Comparison of ENCODE assay signal across 1 cellular context in genomic region chr2:28956415-28956826, GRCh38.
TF ChIP-seq lines count a peak whose summit lies in the region.

No MANE protein-coding gene starts in this region.

TF ChIP-seq in HepG2, 621 proteins besides CTCF, POLR2A, EP300 and RAD21 (continued from another document and continues in another):
- TF ChIP-seq GRHL1 (CRISPR knock-in tag; conservative IDR thresholded peaks at IDR 0.05) (no peak), ZSCAN31 (CRISPR knock-in tag; IDR thresholded peaks at IDR 0.05; ENCODE audit: low read depth) (0 out of 2 replicates have a peak, but pooled peaks have one; percentile 25), ZNF678 (CRISPR knock-in tag; IDR thresholded peaks at IDR 0.05) (no peak), ZNF674 (CRISPR knock-in tag; IDR thresholded peaks at IDR 0.05; ENCODE audit: low read depth) (no peak), ZNF614 (CRISPR knock-in tag; IDR thresholded peaks at IDR 0.05; ENCODE audit: borderline replicate concordance) (no peak), MAZ (IDR thresholded peaks at IDR 0.05; ENCODE audit: borderline replicate concordance, low read depth, low read length) (no peak), MAZ (CRISPR knock-in tag; IDR thresholded peaks at IDR 0.05; ENCODE audit: low read depth) (0 out of 2 replicates have a peak, but pooled peaks have one; percentile 39), ZNF354B (CRISPR knock-in tag; IDR thresholded peaks at IDR 0.05) (0 out of 2 replicates have a peak, but pooled peaks have one; percentile 21), RFXANK (CRISPR knock-in tag; IDR thresholded peaks at IDR 0.05) (no peak), ZNF768 (CRISPR knock-in tag; IDR thresholded peaks at IDR 0.05) (peak; percentile 82), HDAC2 (CRISPR knock-in tag; IDR thresholded peaks at IDR 0.05) (no peak; the same call in 1 of the 2 replicates), ZNF670 (CRISPR knock-in tag; IDR thresholded peaks at IDR 0.05; ENCODE audit: borderline replicate concordance) (0 out of 2 replicates have a peak, but pooled peaks have one; percentile 43), RAD51 (IDR thresholded peaks at IDR 0.05; ENCODE audit: borderline replicate concordance) (peak; percentile 53), THAP11 (CRISPR knock-in tag; IDR thresholded peaks at IDR 0.05) (no peak), AGO2 (optimal IDR thresholded peaks at IDR 0.05; ENCODE audit: low read depth, low read length) (no peak), SKI (IDR thresholded peaks at IDR 0.05; ENCODE audit: partially characterized antibody) (no peak), ZNF124 (CRISPR knock-in tag; IDR thresholded peaks at IDR 0.05) (no peak), HDAC1 (CRISPR knock-in tag; IDR thresholded peaks at IDR 0.05) (peak; percentile 65), MXD4 (CRISPR knock-in tag; IDR thresholded peaks at IDR 0.05) (no peak), THYN1 (CRISPR knock-in tag; IDR thresholded peaks at IDR 0.05; ENCODE audit: borderline replicate concordance, low read depth) (no peak), THRA (CRISPR knock-in tag; IDR thresholded peaks at IDR 0.05; ENCODE audit: borderline replicate concordance) (no peak), SP140L (CRISPR knock-in tag; IDR thresholded peaks at IDR 0.05; ENCODE audit: borderline replicate concordance) (no peak), ZNF609 (CRISPR knock-in tag; IDR thresholded peaks at IDR 0.05; ENCODE audit: borderline replicate concordance) (no peak), TMF1 (CRISPR knock-in tag; IDR thresholded peaks at IDR 0.05; ENCODE audit: low read depth) (no peak), ZNF317 (CRISPR knock-in tag; IDR thresholded peaks at IDR 0.05) (no peak), CENPBD1 (CRISPR knock-in tag; IDR thresholded peaks at IDR 0.05; ENCODE audit: borderline replicate concordance, low read depth) (no peak), ZNF292 (CRISPR knock-in tag; IDR thresholded peaks at IDR 0.05; ENCODE audit: borderline replicate concordance, low read depth) (peak; percentile 37; the same call in 1 of the 2 replicates), SMAD9 (CRISPR knock-in tag; IDR thresholded peaks at IDR 0.05) (no peak), ZNF530 (CRISPR knock-in tag; IDR thresholded peaks at IDR 0.05; ENCODE audit: low read depth) (no peak), PITX1 (CRISPR knock-in tag; IDR thresholded peaks at IDR 0.05) (no peak), PAF1 (CRISPR knock-in tag; IDR thresholded peaks at IDR 0.05) (no peak), MTA1 (CRISPR knock-in tag; IDR thresholded peaks at IDR 0.05; ENCODE audit: borderline replicate concordance) (no peak), ZNF350 (CRISPR knock-in tag; IDR thresholded peaks at IDR 0.05; ENCODE audit: borderline replicate concordance, low read depth) (no peak), PCBP1 (IDR thresholded peaks at IDR 0.05; ENCODE audit: borderline replicate concordance, low read depth, low read length) (no peak), SMARCC2 (IDR thresholded peaks at IDR 0.05) (no peak)
- TF ChIP-seq, protein P1, sequence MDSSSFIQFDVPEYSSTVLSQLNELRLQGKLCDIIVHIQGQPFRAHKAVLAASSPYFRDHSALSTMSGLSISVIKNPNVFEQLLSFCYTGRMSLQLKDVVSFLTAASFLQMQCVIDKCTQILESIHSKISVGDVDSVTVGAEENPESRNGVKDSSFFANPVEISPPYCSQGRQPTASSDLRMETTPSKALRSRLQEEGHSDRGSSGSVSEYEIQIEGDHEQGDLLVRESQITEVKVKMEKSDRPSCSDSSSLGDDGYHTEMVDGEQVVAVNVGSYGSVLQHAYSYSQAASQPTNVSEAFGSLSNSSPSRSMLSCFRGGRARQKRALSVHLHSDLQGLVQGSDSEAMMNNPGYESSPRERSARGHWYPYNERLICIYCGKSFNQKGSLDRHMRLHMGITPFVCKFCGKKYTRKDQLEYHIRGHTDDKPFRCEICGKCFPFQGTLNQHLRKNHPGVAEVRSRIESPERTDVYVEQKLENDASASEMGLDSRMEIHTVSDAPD (CRISPR knock-in tag; IDR thresholded peaks at IDR 0.05), result no peak
- TF ChIP-seq, protein P2, sequence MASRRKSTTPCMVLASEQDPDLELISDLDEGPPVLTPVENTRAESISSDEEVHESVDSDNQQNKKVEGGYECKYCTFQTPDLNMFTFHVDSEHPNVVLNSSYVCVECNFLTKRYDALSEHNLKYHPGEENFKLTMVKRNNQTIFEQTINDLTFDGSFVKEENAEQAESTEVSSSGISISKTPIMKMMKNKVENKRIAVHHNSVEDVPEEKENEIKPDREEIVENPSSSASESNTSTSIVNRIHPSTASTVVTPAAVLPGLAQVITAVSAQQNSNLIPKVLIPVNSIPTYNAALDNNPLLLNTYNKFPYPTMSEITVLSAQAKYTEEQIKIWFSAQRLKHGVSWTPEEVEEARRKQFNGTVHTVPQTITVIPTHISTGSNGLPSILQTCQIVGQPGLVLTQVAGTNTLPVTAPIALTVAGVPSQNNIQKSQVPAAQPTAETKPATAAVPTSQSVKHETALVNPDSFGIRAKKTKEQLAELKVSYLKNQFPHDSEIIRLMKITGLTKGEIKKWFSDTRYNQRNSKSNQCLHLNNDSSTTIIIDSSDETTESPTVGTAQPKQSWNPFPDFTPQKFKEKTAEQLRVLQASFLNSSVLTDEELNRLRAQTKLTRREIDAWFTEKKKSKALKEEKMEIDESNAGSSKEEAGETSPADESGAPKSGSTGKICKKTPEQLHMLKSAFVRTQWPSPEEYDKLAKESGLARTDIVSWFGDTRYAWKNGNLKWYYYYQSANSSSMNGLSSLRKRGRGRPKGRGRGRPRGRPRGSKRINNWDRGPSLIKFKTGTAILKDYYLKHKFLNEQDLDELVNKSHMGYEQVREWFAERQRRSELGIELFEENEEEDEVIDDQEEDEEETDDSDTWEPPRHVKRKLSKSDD (CRISPR knock-in tag; IDR thresholded peaks at IDR 0.05; ENCODE audit: low read depth), result no peak
- TF ChIP-seq, protein P3, sequence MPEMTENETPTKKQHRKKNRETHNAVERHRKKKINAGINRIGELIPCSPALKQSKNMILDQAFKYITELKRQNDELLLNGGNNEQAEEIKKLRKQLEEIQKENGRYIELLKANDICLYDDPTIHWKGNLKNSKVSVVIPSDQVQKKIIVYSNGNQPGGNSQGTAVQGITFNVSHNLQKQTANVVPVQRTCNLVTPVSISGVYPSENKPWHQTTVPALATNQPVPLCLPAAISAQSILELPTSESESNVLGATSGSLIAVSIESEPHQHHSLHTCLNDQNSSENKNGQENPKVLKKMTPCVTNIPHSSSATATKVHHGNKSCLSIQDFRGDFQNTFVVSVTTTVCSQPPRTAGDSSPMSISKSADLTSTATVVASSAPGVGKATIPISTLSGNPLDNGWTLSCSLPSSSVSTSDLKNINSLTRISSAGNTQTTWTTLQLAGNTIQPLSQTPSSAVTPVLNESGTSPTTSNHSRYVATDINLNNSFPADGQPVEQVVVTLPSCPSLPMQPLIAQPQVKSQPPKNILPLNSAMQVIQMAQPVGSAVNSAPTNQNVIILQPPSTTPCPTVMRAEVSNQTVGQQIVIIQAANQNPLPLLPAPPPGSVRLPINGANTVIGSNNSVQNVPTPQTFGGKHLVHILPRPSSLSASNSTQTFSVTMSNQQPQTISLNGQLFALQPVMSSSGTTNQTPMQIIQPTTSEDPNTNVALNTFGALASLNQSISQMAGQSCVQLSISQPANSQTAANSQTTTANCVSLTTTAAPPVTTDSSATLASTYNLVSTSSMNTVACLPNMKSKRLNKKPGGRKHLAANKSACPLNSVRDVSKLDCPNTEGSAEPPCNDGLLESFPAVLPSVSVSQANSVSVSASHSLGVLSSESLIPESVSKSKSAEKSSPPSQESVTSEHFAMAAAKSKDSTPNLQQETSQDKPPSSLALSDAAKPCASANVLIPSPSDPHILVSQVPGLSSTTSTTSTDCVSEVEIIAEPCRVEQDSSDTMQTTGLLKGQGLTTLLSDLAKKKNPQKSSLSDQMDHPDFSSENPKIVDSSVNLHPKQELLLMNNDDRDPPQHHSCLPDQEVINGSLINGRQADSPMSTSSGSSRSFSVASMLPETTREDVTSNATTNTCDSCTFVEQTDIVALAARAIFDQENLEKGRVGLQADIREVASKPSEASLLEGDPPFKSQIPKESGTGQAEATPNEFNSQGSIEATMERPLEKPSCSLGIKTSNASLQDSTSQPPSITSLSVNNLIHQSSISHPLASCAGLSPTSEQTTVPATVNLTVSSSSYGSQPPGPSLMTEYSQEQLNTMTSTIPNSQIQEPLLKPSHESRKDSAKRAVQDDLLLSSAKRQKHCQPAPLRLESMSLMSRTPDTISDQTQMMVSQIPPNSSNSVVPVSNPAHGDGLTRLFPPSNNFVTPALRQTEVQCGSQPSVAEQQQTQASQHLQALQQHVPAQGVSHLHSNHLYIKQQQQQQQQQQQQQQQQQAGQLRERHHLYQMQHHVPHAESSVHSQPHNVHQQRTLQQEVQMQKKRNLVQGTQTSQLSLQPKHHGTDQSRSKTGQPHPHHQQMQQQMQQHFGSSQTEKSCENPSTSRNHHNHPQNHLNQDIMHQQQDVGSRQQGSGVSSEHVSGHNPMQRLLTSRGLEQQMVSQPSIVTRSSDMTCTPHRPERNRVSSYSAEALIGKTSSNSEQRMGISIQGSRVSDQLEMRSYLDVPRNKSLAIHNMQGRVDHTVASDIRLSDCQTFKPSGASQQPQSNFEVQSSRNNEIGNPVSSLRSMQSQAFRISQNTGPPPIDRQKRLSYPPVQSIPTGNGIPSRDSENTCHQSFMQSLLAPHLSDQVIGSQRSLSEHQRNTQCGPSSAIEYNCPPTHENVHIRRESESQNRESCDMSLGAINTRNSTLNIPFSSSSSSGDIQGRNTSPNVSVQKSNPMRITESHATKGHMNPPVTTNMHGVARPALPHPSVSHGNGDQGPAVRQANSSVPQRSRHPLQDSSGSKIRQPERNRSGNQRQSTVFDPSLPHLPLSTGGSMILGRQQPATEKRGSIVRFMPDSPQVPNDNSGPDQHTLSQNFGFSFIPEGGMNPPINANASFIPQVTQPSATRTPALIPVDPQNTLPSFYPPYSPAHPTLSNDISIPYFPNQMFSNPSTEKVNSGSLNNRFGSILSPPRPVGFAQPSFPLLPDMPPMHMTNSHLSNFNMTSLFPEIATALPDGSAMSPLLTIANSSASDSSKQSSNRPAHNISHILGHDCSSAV (CRISPR knock-in tag; IDR thresholded peaks at IDR 0.05; ENCODE audit: borderline replicate concordance), result no peak
